22 cellular contexts compared by ENCODE assay signal in genomic region chr5:176500511-176500910, GRCh38. TPM values are rescaled to one million over a fixed set of nuclear protein-coding genes. Genes with fewer than 3 reads are reported as not detected.
DNase-seq lines count a peak whose midpoint lies in the region; ATAC-seq and TF ChIP-seq lines count a peak whose summit lies in the region.
"Had no signal": no experiment of that assay in that cellular context is flagged by ENCODE, and none has a peak within 500 bp of the region (broad histone marks: within the 10 kb centered on the region; RNA-seq: fewer than 3 reads in every experiment).

No MANE protein-coding gene starts in this region.

- no peak overlapping the region for H2AFZ ChIP-seq in ACC112 (ENCODE audit: low read length, unreplicated experiment)

- H3K27ac Mint-ChIP-seq in natural killer cell treated with Interleukin-12 subunit alpha and Interleukin-12 subunit beta and Interleukin-15 and Interleukin-18, amount 100 ng/mL, for 72 hours = no peak overlapping the region

- ATAC-seq in SK-N-SH treated with all-trans-retinoic acid at 6 μM for 48 hours (no peak), HG02763 (IDR thresholded peaks at IDR 0.05; ENCODE audit: unreplicated experiment) (no peak)
- ATAC-seq in natural killer cell treated with Interleukin-12 subunit alpha and Interleukin-12 subunit beta and Interleukin-15 and Interleukin-18, amount 100 ng/mL, for 72 hours = no peak
- ATAC-seq: CD8-positive, alpha-beta T cell had no signal

- H3K36me3 ChIP-seq in ACC112 (ENCODE audit: insufficient read depth, low read length) (peaks cover 34% of the 10 kb centered on the region), adipocyte (ENCODE audit: control insufficient read depth, insufficient read depth, low read length, severe bottlenecking) (peaks cover 66% of the 10 kb centered on the region)

- H3K36me3 Mint-ChIP-seq in natural killer cell treated with Interleukin-12 subunit alpha and Interleukin-12 subunit beta and Interleukin-15 and Interleukin-18, amount 100 ng/mL, for 72 hours = peaks cover 23% of the 10 kb centered on the region

- H3K9ac ChIP-seq in adipocyte (ENCODE audit: low read length) = no peak overlapping the region

- H3K4me3 Mint-ChIP-seq in natural killer cell treated with Interleukin-12 subunit alpha and Interleukin-12 subunit beta and Interleukin-15 and Interleukin-18, amount 100 ng/mL, for 72 hours = no peak overlapping the region
- H3K4me3 Mint-ChIP-seq: CD8-positive, alpha-beta T cell had no signal

- TF ChIP-seq CTCF in foreskin fibroblast (IDR thresholded peaks at IDR 0.05; ENCODE audit: low read depth, low read length) = no peak

- peak overlapping the region; percentile 50 for H3K27ac ChIP-seq in ACC112 (ENCODE audit: low read depth, low read length)
- H3K27ac ChIP-seq: HL-60 had no signal

- H3K27me3 ChIP-seq in ACC112 (ENCODE audit: insufficient read depth, low read length) (no peaks in the 10 kb centered on the region), adipocyte (replicated peaks; ENCODE audit: control insufficient read depth, insufficient read depth, low read length) (no peaks in the 10 kb centered on the region)

- no peaks in the 10 kb centered on the region for H3K4me1 Mint-ChIP-seq in natural killer cell treated with Interleukin-12 subunit alpha and Interleukin-12 subunit beta and Interleukin-15 and Interleukin-18, amount 100 ng/mL, for 72 hours (ENCODE audit: low read depth in 2 of 2)

- H3K79me2 ChIP-seq in ACC112 (ENCODE audit: control insufficient read depth, insufficient read depth, low read length, unreplicated experiment) = peaks cover 4% of the 10 kb centered on the region

- peak; percentile 10 for DNase-seq in GM04504 (ENCODE audit: low read depth)
- peak; percentile 5 for DNase-seq in adipocyte (ENCODE audit: low read depth)
- DNase-seq in foreskin fibroblast = peak; percentile 40 to 74
- no peak for DNase-seq in natural killer cell treated with Interleukin-12 subunit alpha and Interleukin-12 subunit beta and Interleukin-15 and Interleukin-18, amount 100 ng/mL, for 72 hours (ENCODE audit: low spot score)
- no peak for DNase-seq in MV-4-11 (lab: John Stamatoyannopoulos, UW)
- DNase-seq: AML-193; C1 segment of cervical spinal cord; CD8-positive, alpha-beta T cell; DMS153; GDM1; NCI-H1105 treated with DMSO at 0.1 percent for 48 hours; NCI-H2029 treated with DMSO at 0.1 percent for 48 hours; NCI-H345; NCI-H524; NCI-H774; NK-92 treated with Interleukin-12 subunit alpha and Interleukin-12 subunit beta, amount 100 ng/mL, for 24 hours had no signal

- H3K4me3 ChIP-seq in ACC112 (ENCODE audit: low read depth, low read length) (no peak overlapping the region), adipocyte (ENCODE audit: low read length) (no peak overlapping the region), foreskin fibroblast (ENCODE audit: low read depth in 1 of 2, low read length in 2 of 2) (no peak overlapping the region)

- no peaks in the 10 kb centered on the region for H3K27me3 Mint-ChIP-seq in natural killer cell treated with Interleukin-12 subunit alpha and Interleukin-12 subunit beta and Interleukin-15 and Interleukin-18, amount 100 ng/mL, for 72 hours

- H3K9me3 ChIP-seq in adipocyte (ENCODE audit: control insufficient read depth, low read length) = no peaks in the 10 kb centered on the region

- H3K4me1 ChIP-seq in ACC112 (ENCODE audit: control insufficient read depth, insufficient read depth, low read length, unreplicated experiment) (peaks cover 34% of the 10 kb centered on the region), adipocyte (ENCODE audit: control insufficient read depth, insufficient read depth, low read length) (peaks cover 30% of the 10 kb centered on the region)

- H3K9me3 Mint-ChIP-seq in natural killer cell treated with Interleukin-12 subunit alpha and Interleukin-12 subunit beta and Interleukin-15 and Interleukin-18, amount 100 ng/mL, for 72 hours = no peaks in the 10 kb centered on the region
- H3K9me3 Mint-ChIP-seq: CD8-positive, alpha-beta T cell had no signal

TF ChIP-seq in SK-N-SH treated with all-trans-retinoic acid at 6 μM for 48 hours, 23 proteins besides CTCF, POLR2A, EP300 and RAD21:
- TF ChIP-seq CREB5 (CRISPR knock-in tag; IDR thresholded peaks at IDR 0.05; ENCODE audit: low read depth) (no peak), ZFP3 (CRISPR knock-in tag; IDR thresholded peaks at IDR 0.05) (no peak), POU6F1 (CRISPR knock-in tag; IDR thresholded peaks at IDR 0.05; ENCODE audit: borderline replicate concordance, low read depth) (no peak), BACH2 (CRISPR knock-in tag; IDR thresholded peaks at IDR 0.05; ENCODE audit: borderline replicate concordance) (no peak), ZFP30 (CRISPR knock-in tag; IDR thresholded peaks at IDR 0.05) (no peak), GLIS3 (CRISPR knock-in tag; IDR thresholded peaks at IDR 0.05) (no peak)

RNA-seq across cellular contexts. Expression of gene RNF44, which starts 36.7 kb away (rescaled TPM):
- 10 to 100 TPM; 58.1 to 76.3 TPM for total RNA-seq in natural killer cell treated with Interleukin-12 subunit alpha and Interleukin-12 subunit beta and Interleukin-15 and Interleukin-18, amount 100 ng/mL, for 72 hours

RNA-seq across cellular contexts. Expression of gene CDHR2, which starts 48.6 kb away (rescaled TPM):
- total RNA-seq in natural killer cell treated with Interleukin-12 subunit alpha and Interleukin-12 subunit beta and Interleukin-15 and Interleukin-18, amount 100 ng/mL, for 72 hours = under 1 TPM; 0.33 to 0.40 TPM
- total RNA-seq: A673, HT1080 had no signal

RNA-seq across cellular contexts. Expression of gene FAF2, which starts 52.3 kb away (rescaled TPM):
- 10 to 100 TPM; 47.3 to 50.5 TPM for total RNA-seq in natural killer cell treated with Interleukin-12 subunit alpha and Interleukin-12 subunit beta and Interleukin-15 and Interleukin-18, amount 100 ng/mL, for 72 hours

Comparison
In these comparisons a context has a peak if more than half of its experiments do, and no peak if none do; other contexts are left out.
1. DNase-seq: peak in GM04504 (single experiment), adipocyte (single experiment) and foreskin fibroblast (2 of 2); none in natural killer cell treated with Interleukin-12 subunit alpha and Interleukin-12 subunit beta and Interleukin-15 and Interleukin-18, amount 100 ng/mL, for 72 hours (single experiment) and MV-4-11 (single experiment).